8 cellular contexts compared by ENCODE assay signal in the genomic region with DNA sequence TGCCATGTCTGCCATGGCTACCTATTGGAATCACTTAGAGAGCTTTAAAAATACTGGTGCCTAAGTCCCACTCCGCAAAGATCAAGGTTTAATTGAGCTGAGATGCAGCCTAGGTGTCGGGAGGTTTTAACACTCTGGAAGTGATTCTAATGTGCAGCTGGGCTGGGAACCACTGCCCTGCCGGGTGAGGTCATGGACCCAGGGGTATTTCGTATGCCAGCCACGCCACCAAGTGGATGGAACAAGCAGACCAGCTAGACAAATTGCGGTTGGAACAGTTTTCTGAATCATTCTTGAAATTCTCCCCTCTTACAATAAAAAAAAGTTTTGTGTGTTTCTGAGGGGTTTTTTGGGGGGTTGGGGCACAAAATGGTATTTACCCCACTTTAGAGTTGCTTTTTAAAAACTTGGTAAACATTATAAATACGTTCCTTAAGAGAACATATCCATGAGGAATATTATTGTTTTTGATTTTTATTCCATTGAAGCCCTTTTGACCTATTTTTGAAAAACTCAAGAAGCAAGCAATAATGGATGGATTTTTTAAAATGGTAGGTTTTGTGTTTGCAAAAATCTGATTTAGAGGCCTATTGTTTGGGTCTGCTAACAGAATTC.
A peak's percentile ranks its signal among the peaks of the same experiment; 100 is the strongest.
DNase-seq lines count a peak whose midpoint lies in the region; ATAC-seq and TF ChIP-seq lines count a peak whose summit lies in the region.

No MANE protein-coding gene starts in this region.

- no peaks in the 10 kb centered on the region for H3K9me3 ChIP-seq in parathyroid adenoma (ENCODE audit: control insufficient read depth, low read length)

- DNase-seq in DMS 273 treated with DMSO at 0.1 percent for 48 hours (lab: John Stamatoyannopoulos, UW), result peak; percentile 42
- peak; percentile 82 for DNase-seq in NOMO-1 treated with DMSO at 0.1 percent for 48 hours (lab: John Stamatoyannopoulos, UW; ENCODE audit: unreplicated experiment)
- peak; percentile 68 for DNase-seq in activated T-cell treated with anti-CD3 and anti-CD28 coated beads, Interleukin-2, amount 50 U/mL, for 24 hours
- DNase-seq in foreskin keratinocyte, result peak; percentile 18 to 50
- no peak for DNase-seq in omental fat pad (ENCODE audit: low spot score)

- H3K27me3 Mint-ChIP-seq in activated T-cell treated with anti-CD3 and anti-CD28 coated beads, Interleukin-2, amount 50 U/mL, for 24 hours, result peaks cover 8% of the 10 kb centered on the region

- ATAC-seq in GM19452 (IDR thresholded peaks at IDR 0.05; ENCODE audit: unreplicated experiment) (peak; percentile 83), HG03520 (IDR thresholded peaks at IDR 0.05; ENCODE audit: unreplicated experiment) (peak; percentile 79), foreskin keratinocyte (peak; percentile 80), omental fat pad (ENCODE audit: low FRiP score) (no peak)

- H3K36me3 ChIP-seq in parathyroid adenoma (ENCODE audit: control insufficient read depth, insufficient read depth, low read length), result no peaks in the 10 kb centered on the region

- H3K4me3 Mint-ChIP-seq in activated T-cell treated with anti-CD3 and anti-CD28 coated beads, Interleukin-2, amount 50 U/mL, for 24 hours, result no peak overlapping the region

- peak overlapping the region; percentile 22 for H3K4me3 ChIP-seq in parathyroid adenoma (ENCODE audit: low read depth, low read length)

- peaks cover 37% of the 10 kb centered on the region for H3K79me2 ChIP-seq in parathyroid adenoma

- H3K27me3 ChIP-seq in foreskin keratinocyte (peaks cover 4% of the 10 kb centered on the region), parathyroid adenoma (ENCODE audit: control insufficient read depth, insufficient read depth, low read length) (no peaks in the 10 kb centered on the region)

- no peaks in the 10 kb centered on the region for H3K9me3 Mint-ChIP-seq in activated T-cell treated with anti-CD3 and anti-CD28 coated beads, Interleukin-2, amount 50 U/mL, for 24 hours

- peak overlapping the region; percentile 28 for H3K4me2 ChIP-seq in parathyroid adenoma (ENCODE audit: low read length)

- peaks cover 21% of the 10 kb centered on the region for H3K4me1 Mint-ChIP-seq in activated T-cell treated with anti-CD3 and anti-CD28 coated beads, Interleukin-2, amount 50 U/mL, for 24 hours (ENCODE audit: low read depth)

- TF ChIP-seq CTCF in foreskin keratinocyte (conservative IDR thresholded peaks at IDR 0.05) (peak; percentile 79), parathyroid adenoma (IDR thresholded peaks at IDR 0.05) (peak; percentile 86), omental fat pad (IDR thresholded peaks at IDR 0.05) (no peak)

- no peak overlapping the region for H2AFZ ChIP-seq in parathyroid adenoma

- H3K9ac ChIP-seq in parathyroid adenoma, result peak overlapping the region; percentile 16

- H3K4me1 ChIP-seq in foreskin keratinocyte, result no peaks in the 10 kb centered on the region
- peaks cover 67% of the 10 kb centered on the region for H3K4me1 ChIP-seq in parathyroid adenoma

- H3K27ac ChIP-seq in foreskin keratinocyte (no peak overlapping the region), parathyroid adenoma (peak overlapping the region; percentile 94)

- H3K36me3 Mint-ChIP-seq in activated T-cell treated with anti-CD3 and anti-CD28 coated beads, Interleukin-2, amount 50 U/mL, for 24 hours (ENCODE audit: low read depth), result no peaks in the 10 kb centered on the region

- no peak overlapping the region for H3K27ac Mint-ChIP-seq in activated T-cell treated with anti-CD3 and anti-CD28 coated beads, Interleukin-2, amount 50 U/mL, for 24 hours

Comparison
In these comparisons a context has a peak if more than half of its experiments do, and no peak if none do; other contexts are left out.
1. CTCF ChIP-seq: peak in foreskin keratinocyte (single experiment) and parathyroid adenoma (single experiment); none in omental fat pad (0 of 3).